Comparison of ENCODE assay signal across 12 cellular contexts in the genomic region with DNA sequence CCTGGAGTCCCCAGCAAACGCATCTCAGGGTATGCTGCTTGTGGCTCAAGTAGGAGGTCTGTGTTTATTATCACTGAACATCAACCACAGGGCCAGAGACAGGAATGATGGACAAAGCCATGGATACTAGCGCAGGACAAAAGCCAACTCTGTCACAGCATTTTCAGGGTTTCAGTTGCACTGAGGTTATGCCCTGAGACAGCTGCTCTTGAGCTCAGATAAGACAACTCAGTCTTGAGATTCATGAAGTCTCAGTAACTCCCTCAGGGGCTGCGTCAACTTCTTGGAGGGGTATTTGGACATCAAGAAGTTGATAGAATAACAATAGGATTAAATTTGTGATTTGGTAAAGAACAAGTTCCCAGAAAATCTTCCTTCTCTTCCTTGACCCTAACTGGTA.
"Had no signal": no experiment of that assay in that cellular context is flagged by ENCODE, and none has a peak within 500 bp of the region (broad histone marks: within the 10 kb centered on the region; RNA-seq: fewer than 3 reads in every experiment).

No MANE protein-coding gene starts in this region.

- H3K27ac ChIP-seq: body of pancreas, SJSA1 had no signal

- H3K27me3 ChIP-seq: body of pancreas, SJSA1 had no signal

- H3K4me3 Mint-ChIP-seq: dendritic cell treated with granulocyte-macrophage colony-stimulating factor and Interleukin-4, amounts not matched to agents 40 ng/mL and 50 ng/mL, for 4 days; stimulated activated naive CD8-positive, alpha-beta T cell treated with anti-CD3 and anti-CD28 coated beads, Interleukin-15, amount 100 ng/mL, for 72 hours had no signal

- H3K27ac Mint-ChIP-seq: dendritic cell treated with granulocyte-macrophage colony-stimulating factor and Interleukin-4, amounts not matched to agents 40 ng/mL and 50 ng/mL, for 4 days; stimulated activated naive CD8-positive, alpha-beta T cell treated with anti-CD3 and anti-CD28 coated beads, Interleukin-15, amount 100 ng/mL, for 72 hours had no signal

- H3K36me3 ChIP-seq: SJSA1 had no signal

- H3K4me1 Mint-ChIP-seq: stimulated activated naive CD8-positive, alpha-beta T cell treated with anti-CD3 and anti-CD28 coated beads, Interleukin-15, amount 100 ng/mL, for 72 hours had no signal

- H3K9me3 Mint-ChIP-seq: dendritic cell treated with granulocyte-macrophage colony-stimulating factor and Interleukin-4, amounts not matched to agents 40 ng/mL and 50 ng/mL, for 4 days; stimulated activated naive CD8-positive, alpha-beta T cell treated with anti-CD3 and anti-CD28 coated beads, Interleukin-15, amount 100 ng/mL, for 72 hours had no signal

- H3K4me3 ChIP-seq: body of pancreas, SJSA1, skin epidermis had no signal

- H3K9me3 ChIP-seq: body of pancreas, SJSA1 had no signal

- DNase-seq: activated CD4-positive, alpha-beta T cell treated with anti-CD3 and anti-CD28 coated beads, Interleukin-2, amount 50 U/mL, for 4 hours; activated naive CD4-positive, alpha-beta T cell treated with anti-CD3 and anti-CD28 coated beads, Interleukin-2, amount 50 U/mL, for 16 hours; activated T-cell treated with anti-CD3 and anti-CD28 coated beads, Interleukin-2, amount 50 U/mL, for 1 hour; body of pancreas; glutamatergic neuron; stimulated activated CD4-positive, alpha-beta T cell treated with anti-CD3 and anti-CD28 coated beads, Interleukin-4, amount 100 ng/mL, for 4 hours; stimulated activated naive CD8-positive, alpha-beta T cell treated with anti-CD3 and anti-CD28 coated beads, Interleukin-15, amount 100 ng/mL, for 72 hours had no signal

- ATAC-seq: activated CD4-positive, CD25-positive, alpha-beta regulatory T cell treated with anti-CD3 and anti-CD28 coated beads, Interleukin-2, amount 50 U/mL, for 24 hours; body of pancreas; left lobe of liver; stimulated activated naive CD8-positive, alpha-beta T cell treated with anti-CD3 and anti-CD28 coated beads, Interleukin-15, amount 100 ng/mL, for 72 hours had no signal
